Comparison of ENCODE assay signal across 8 cellular contexts in genomic region chr4:6910340-6910959, GRCh38. TPM values are rescaled to one million over a fixed set of nuclear protein-coding genes. Genes with fewer than 3 reads are reported as not detected.
DNase-seq lines count a peak whose midpoint lies in the region; ATAC-seq, FAIRE-seq and TF ChIP-seq lines count a peak whose summit lies in the region.

No MANE protein-coding gene starts in this region.

- CTCF ChIA-PET in CD4-positive, alpha-beta memory T cell (lab: Charles Lee; ENCODE audit: partially characterized antibody): interaction anchor here (1.1 to 4.4 kb wide), 5 partner anchors 17 to 133 kb away, joined by 3 to 17 read pairs (median 11); partner anchors contain the start of gene TADA2B

- POLR2A ChIA-PET in CD4-positive, alpha-beta memory T cell (lab: Charles Lee; ENCODE audit: partially characterized antibody): interaction anchor here (0.9 to 7.3 kb wide), 11 partner anchors 9 to 200 kb away, joined by 3 to 98 read pairs (median 21); partner anchors contain the start of genes GRPEL1, MRFAP1L1 and TADA2B

- no peaks in the 10 kb centered on the region for H3K27me3 ChIP-seq in CD4-positive, alpha-beta memory T cell (ENCODE audit: insufficient read depth, low read length)
- no peaks in the 10 kb centered on the region for H3K27me3 ChIP-seq in body of pancreas
- H3K27me3 ChIP-seq in lung (ENCODE audit: control insufficient read depth, insufficient read depth): no peaks in the 10 kb centered on the region

- H3K36me3 Mint-ChIP-seq in CD4-positive, alpha-beta memory T cell: peaks cover 0 to 9% of the 10 kb centered on the region in 2 donors
- no peaks in the 10 kb centered on the region for H3K36me3 Mint-ChIP-seq in IgD-negative memory B cell

- H3K27me3 Mint-ChIP-seq in CD4-positive, alpha-beta memory T cell: no peaks in the 10 kb centered on the region
- peaks cover 17% of the 10 kb centered on the region for H3K27me3 Mint-ChIP-seq in IgD-negative memory B cell

- TF ChIP-seq POLR2A in body of pancreas (IDR thresholded peaks at IDR 0.05): no peak

- H3K9me3 ChIP-seq in CD4-positive, alpha-beta memory T cell (ENCODE audit: control insufficient read depth in 1 of 2, low read length in 2 of 2): no peaks in the 10 kb centered on the region
- H3K9me3 ChIP-seq in body of pancreas: no peaks in the 10 kb centered on the region
- H3K9me3 ChIP-seq in lung (ENCODE audit: control insufficient read depth in 2 of 2, insufficient read depth in 1 of 2, low read length in 1 of 2): no peaks in the 10 kb centered on the region

- DNase-seq in CD4-positive, alpha-beta memory T cell: no peak
- no peak for DNase-seq in body of pancreas
- no peak for DNase-seq in lung (ENCODE audit: low spot score)
- peak; percentile 32 for DNase-seq in urothelium cell line (ENCODE audit: low spot score)

- ATAC-seq in body of pancreas: no peak
- ATAC-seq in lung (ENCODE audit: insufficient read depth, low FRiP score): no peak
- no peak for ATAC-seq in GM18861 (IDR thresholded peaks at IDR 0.05; ENCODE audit: unreplicated experiment)
- no peak for ATAC-seq in GM18520 (IDR thresholded peaks at IDR 0.05; ENCODE audit: unreplicated experiment)
- ATAC-seq in GM21825 (IDR thresholded peaks at IDR 0.05; ENCODE audit: unreplicated experiment): no peak

- peak overlapping the region; percentile 90 to 95 (median 91) for H3K4me3 Mint-ChIP-seq in CD4-positive, alpha-beta memory T cell
- peak overlapping the region; percentile 86 to 95 (median 94) for H3K4me3 Mint-ChIP-seq in IgD-negative memory B cell

- 6 to 11% methylated on average over 11 to 31 of the region's 31 CpGs for WGBS in body of pancreas, 2 donors
- 18 to 24% methylated on average over 29 to 31 of the region's 31 CpGs for WGBS in lung, 2 donors

- peak overlapping the region; percentile 81 for H3K27ac ChIP-seq in CD4-positive, alpha-beta memory T cell (ENCODE audit: low read depth, low read length)
- H3K27ac ChIP-seq in body of pancreas: peak overlapping the region in 1 of 4 donors; percentile 31
- peak overlapping the region in 1 of 2 donors; percentile 78 for H3K27ac ChIP-seq in lung (ENCODE audit: low read depth in 1 of 2, low read length in 1 of 2)

- intact Hi-C loops in CD4-positive, alpha-beta memory T cell (cut with micrococcal nuclease): no loop called here
- intact Hi-C loops in body of pancreas (cut with DNase I): loop anchor here (5.0 kb wide), 1 partner anchor 72 kb away; no protein-coding TSS in a partner anchor

- FAIRE-seq in urothelium cell line (lab: Jason Lieb, UNC): no peak

- peaks cover 67% of the 10 kb centered on the region for H3K4me1 ChIP-seq in CD4-positive, alpha-beta memory T cell (ENCODE audit: insufficient read depth, low read length)
- H3K4me1 ChIP-seq in body of pancreas (peaks cover 31% of the 10 kb centered on the region), lung (ENCODE audit: control insufficient read depth in 2 of 2, insufficient read depth in 2 of 2, low read length in 2 of 2) (peaks cover 6 to 28% of the 10 kb centered on the region in 2 donors)

- peak overlapping the region; percentile 81 to 96 (median 86) for H3K27ac Mint-ChIP-seq in CD4-positive, alpha-beta memory T cell
- peak overlapping the region; percentile 39 to 86 (median 80) for H3K27ac Mint-ChIP-seq in IgD-negative memory B cell

- H3K9me3 Mint-ChIP-seq in CD4-positive, alpha-beta memory T cell: no peaks in the 10 kb centered on the region
- no peaks in the 10 kb centered on the region for H3K9me3 Mint-ChIP-seq in IgD-negative memory B cell

- peak overlapping the region; percentile 69 to 78 for H3K4me3 ChIP-seq in CD4-positive, alpha-beta memory T cell (ENCODE audit: low read length in 2 of 2)
- H3K4me3 ChIP-seq in body of pancreas (peak overlapping the region; percentile 54 to 64), lung (peak overlapping the region; percentile 81)

- H3K4me1 Mint-ChIP-seq in CD4-positive, alpha-beta memory T cell: peaks cover 30 to 72% (median 57%) of the 10 kb centered on the region in 4 donors
- H3K4me1 Mint-ChIP-seq in IgD-negative memory B cell: peaks cover 18 to 31% (median 25%) of the 10 kb centered on the region in 3 donors

- no peaks in the 10 kb centered on the region for H3K36me3 ChIP-seq in CD4-positive, alpha-beta memory T cell (ENCODE audit: insufficient read depth, low read length)
- no peaks in the 10 kb centered on the region for H3K36me3 ChIP-seq in body of pancreas (replicated peaks in 1 of 2; ENCODE audit: insufficient read depth in 1 of 2, low read depth in 2 of 2)
- no peaks in the 10 kb centered on the region for H3K36me3 ChIP-seq in lung (ENCODE audit: control insufficient read depth in 2 of 2, insufficient read depth in 2 of 2, low read length in 2 of 2)

- peak in 3 of 7 experiments; percentile 11 to 38 (median 16) for TF ChIP-seq CTCF in body of pancreas (IDR thresholded peaks at IDR 0.05)
- TF ChIP-seq CTCF in lung (IDR thresholded peaks at IDR 0.05; ENCODE audit: control extremely low read depth, extremely low read depth): no peak

RNA-seq across cellular contexts. Expression of gene TBC1D14, which starts 0.8 kb away (rescaled TPM):
- total RNA-seq in CD4-positive, alpha-beta memory T cell: 10 to 100 TPM; 73.7 to 80.7 TPM
- polyA plus RNA-seq in CD4-positive, alpha-beta memory T cell: 10 to 100 TPM; 40.7 to 52.2 TPM
- polyA plus RNA-seq in IgD-negative memory B cell (28.2 TPM), lung (10 to 100 TPM; 15.1 to 58.6 TPM)
- total RNA-seq in body of pancreas (10 to 100 TPM; 10.5 to 20.0 TPM), lung (10 to 100 TPM; 34.2 to 60.1 TPM)
